ENCODE assay signal across 14 cellular contexts in the genomic region with DNA sequence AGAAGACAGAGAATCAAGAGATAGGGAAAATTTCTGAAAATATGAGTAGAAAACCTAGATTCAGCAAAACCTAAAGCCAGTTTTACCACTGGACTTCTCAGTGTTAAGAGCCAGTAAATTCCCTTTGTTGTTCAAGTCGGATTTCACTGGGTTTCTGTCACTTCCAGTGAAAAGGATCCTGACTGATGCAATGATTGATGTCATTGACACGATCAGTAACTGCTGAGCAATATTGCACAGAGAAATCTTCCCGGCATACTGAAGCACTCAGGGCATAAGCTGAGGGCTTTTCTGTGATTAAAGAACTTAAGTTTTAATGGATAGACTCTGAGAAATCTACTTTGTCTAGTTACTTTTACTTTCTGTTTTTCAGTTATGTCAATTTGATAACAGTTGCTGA.
A peak's percentile ranks its signal among the peaks of the same experiment; 100 is the strongest.
DNase-seq lines count a peak whose midpoint lies in the region; ATAC-seq and TF ChIP-seq lines count a peak whose summit lies in the region.
"Had no signal": no experiment of that assay in that cellular context is flagged by ENCODE, and none has a peak within 500 bp of the region (broad histone marks: within the 10 kb centered on the region; RNA-seq: fewer than 3 reads in every experiment).

No MANE protein-coding gene starts in this region.

- peaks cover 10% of the 10 kb centered on the region for H3F3A ChIP-seq in smooth muscle cell (ENCODE audit: low read depth)

- H3K4me3 Mint-ChIP-seq in activated T-cell treated with anti-CD3 and anti-CD28 coated beads, Interleukin-2, amount 50 U/mL, for 24 hours = no peak overlapping the region
- peak overlapping the region; percentile 3 for H3K4me3 Mint-ChIP-seq in activated naive CD8-positive, alpha-beta T cell treated with anti-CD3 and anti-CD28 coated beads, Interleukin-2, amount 50 U/mL, for 24 hours
- peak overlapping the region; percentile 56 to 80 (median 79) for H3K4me3 Mint-ChIP-seq in immature natural killer cell

- H4K20me1 ChIP-seq in smooth muscle cell (ENCODE audit: low read depth) = peaks cover 23% of the 10 kb centered on the region

- DNase-seq in activated T-cell treated with anti-CD3 and anti-CD28 coated beads, Interleukin-2, amount 50 U/mL, for 24 hours = no peak
- DNase-seq in activated T-cell treated with anti-CD3 and anti-CD28 coated beads for 4 hours (no peak), immature natural killer cell (no peak), smooth muscle cell (lab: John Stamatoyannopoulos, UW; ENCODE audit: unreplicated experiment) (no peak), NCI-H2081 treated with DMSO at 0.1 percent for 48 hours (lab: John Stamatoyannopoulos, UW) (no peak)
- no peak for DNase-seq in activated naive CD8-positive, alpha-beta T cell treated with anti-CD3 and anti-CD28 coated beads, Interleukin-2, amount 50 U/mL, for 24 hours
- DNase-seq: ACHN, activated gamma-delta T cell treated with Interleukin-2 at 50 U/mL for 16 hours, NCI-H1092 treated with DMSO at 0.1 percent for 48 hours, NCI-H69, Right ventricle myocardium superior, transverse colon had no signal

- TF ChIP-seq CTCF in smooth muscle cell (IDR thresholded peaks at IDR 0.05; ENCODE audit: borderline replicate concordance, insufficient read depth, poor library complexity, severe bottlenecking) = no peak

- no peaks in the 10 kb centered on the region for H3K27me3 ChIP-seq in smooth muscle cell (ENCODE audit: low read depth)
- H3K27me3 ChIP-seq: transverse colon had no signal

- peaks cover 46% of the 10 kb centered on the region for H3K4me1 Mint-ChIP-seq in activated T-cell treated with anti-CD3 and anti-CD28 coated beads, Interleukin-2, amount 50 U/mL, for 24 hours (ENCODE audit: low read depth)
- peaks cover 34% of the 10 kb centered on the region for H3K4me1 Mint-ChIP-seq in activated naive CD8-positive, alpha-beta T cell treated with anti-CD3 and anti-CD28 coated beads, Interleukin-2, amount 50 U/mL, for 24 hours
- peaks cover 43 to 58% of the 10 kb centered on the region in 2 donors for H3K4me1 Mint-ChIP-seq in immature natural killer cell

- H3K27me3 Mint-ChIP-seq in activated T-cell treated with anti-CD3 and anti-CD28 coated beads, Interleukin-2, amount 50 U/mL, for 24 hours = no peaks in the 10 kb centered on the region
- H3K27me3 Mint-ChIP-seq in activated naive CD8-positive, alpha-beta T cell treated with anti-CD3 and anti-CD28 coated beads, Interleukin-2, amount 50 U/mL, for 24 hours = no peaks in the 10 kb centered on the region
- H3K27me3 Mint-ChIP-seq in immature natural killer cell (ENCODE audit: low read depth in 3 of 3) = peaks cover 0 to 2% (median 0%) of the 10 kb centered on the region in 3 donors

- H3K4me1 ChIP-seq in smooth muscle cell (ENCODE audit: low read depth) = peaks cover 70% of the 10 kb centered on the region

- H3K9me3 ChIP-seq in smooth muscle cell (replicated peaks; ENCODE audit: low read depth) = no peaks in the 10 kb centered on the region
- H3K9me3 ChIP-seq: transverse colon had no signal

- H3K36me3 Mint-ChIP-seq in activated T-cell treated with anti-CD3 and anti-CD28 coated beads, Interleukin-2, amount 50 U/mL, for 24 hours (ENCODE audit: low read depth) = peaks cover 27% of the 10 kb centered on the region
- H3K36me3 Mint-ChIP-seq in activated naive CD8-positive, alpha-beta T cell treated with anti-CD3 and anti-CD28 coated beads, Interleukin-2, amount 50 U/mL, for 24 hours (ENCODE audit: low read depth) = peaks cover 21% of the 10 kb centered on the region
- no peaks in the 10 kb centered on the region for H3K36me3 Mint-ChIP-seq in immature natural killer cell

- H3K9ac ChIP-seq in smooth muscle cell (ENCODE audit: low read depth) = no peak overlapping the region

- H3K27ac Mint-ChIP-seq in activated T-cell treated with anti-CD3 and anti-CD28 coated beads, Interleukin-2, amount 50 U/mL, for 24 hours = peak overlapping the region; percentile 75
- peak overlapping the region; percentile 25 for H3K27ac Mint-ChIP-seq in activated naive CD8-positive, alpha-beta T cell treated with anti-CD3 and anti-CD28 coated beads, Interleukin-2, amount 50 U/mL, for 24 hours
- H3K27ac Mint-ChIP-seq in immature natural killer cell = peak overlapping the region; percentile 72 to 87 (median 78)

- no peak overlapping the region for H3K27ac ChIP-seq in smooth muscle cell (ENCODE audit: low read depth)

- no peaks in the 10 kb centered on the region for H3K9me3 Mint-ChIP-seq in activated T-cell treated with anti-CD3 and anti-CD28 coated beads, Interleukin-2, amount 50 U/mL, for 24 hours
- H3K9me3 Mint-ChIP-seq in activated naive CD8-positive, alpha-beta T cell treated with anti-CD3 and anti-CD28 coated beads, Interleukin-2, amount 50 U/mL, for 24 hours = peaks cover 12% of the 10 kb centered on the region
- H3K9me3 Mint-ChIP-seq in immature natural killer cell = peaks cover 0 to 9% (median 0%) of the 10 kb centered on the region in 6 donors

- WGBS in smooth muscle cell (ENCODE audit: low lambda C conversion rate) = 29% methylated on average over 3 of the region's 3 CpGs

- no peak overlapping the region for H3K4me3 ChIP-seq in smooth muscle cell
- H3K4me3 ChIP-seq: transverse colon had no signal

- no peaks in the 10 kb centered on the region for H3K79me2 ChIP-seq in smooth muscle cell (ENCODE audit: low read depth)

- no peak for ATAC-seq in activated naive CD8-positive, alpha-beta T cell treated with anti-CD3 and anti-CD28 coated beads, Interleukin-2, amount 50 U/mL, for 24 hours
- ATAC-seq in GM21528 (IDR thresholded peaks at IDR 0.05; ENCODE audit: low FRiP score, unreplicated experiment) (no peak), GM19395 (IDR thresholded peaks at IDR 0.05; ENCODE audit: unreplicated experiment) (no peak)

- H2AFZ ChIP-seq in smooth muscle cell (ENCODE audit: low read depth) = no peak overlapping the region

- H3K36me3 ChIP-seq in smooth muscle cell (ENCODE audit: low read depth) = no peaks in the 10 kb centered on the region
- H3K36me3 ChIP-seq: transverse colon had no signal

- H3K4me2 ChIP-seq in smooth muscle cell = peak overlapping the region; percentile 25

Comparison
In these comparisons a context has a peak if more than half of its experiments do, and no peak if none do; other contexts are left out.
1. H3K27ac Mint-ChIP-seq: peak in every context shown above with its lines; median percentile 78 in immature natural killer cell; 75 in activated T-cell treated with anti-CD3 and anti-CD28 coated beads, Interleukin-2, amount 50 U/mL, for 24 hours; 25 in activated naive CD8-positive, alpha-beta T cell treated with anti-CD3 and anti-CD28 coated beads, Interleukin-2, amount 50 U/mL, for 24 hours.